In genomic region chr13:46140044-46140443, GRCh38 we compare ENCODE assay signal across 25 cellular contexts. TPM values are rescaled to one million over a fixed set of nuclear protein-coding genes. Genes with fewer than 3 reads are reported as not detected.
DNase-seq lines count a peak whose midpoint lies in the region; ATAC-seq, FAIRE-seq and TF ChIP-seq lines count a peak whose summit lies in the region.
"Had no signal": no experiment of that assay in that cellular context is flagged by ENCODE, and none has a peak within 500 bp of the region (broad histone marks: within the 10 kb centered on the region; RNA-seq: fewer than 3 reads in every experiment).

No MANE protein-coding gene starts in this region.

- H3K27ac Mint-ChIP-seq in activated CD4-positive, alpha-beta T cell treated with anti-CD3 and anti-CD28 coated beads, Interleukin-2, amount 10 ng/mL, durations not matched to agents 24 days and 14 days = peak overlapping the region; percentile 68
- H3K27ac Mint-ChIP-seq in CD4-positive, alpha-beta memory T cell = peak overlapping the region; percentile 81 to 97 (median 86)
- H3K27ac Mint-ChIP-seq in activated T-helper 2 cell treated with anti-CD3 and anti-CD28 coated beads, Interferon-gamma antibody, Interleukin-2, Interleukin-4, amounts not matched to agents 10 μg/mL and 5 μg/mL and 100 μg/mL, durations not matched to agents 14 hours and 24 hours and 36 hours = peak overlapping the region; percentile 62
- H3K27ac Mint-ChIP-seq in naive thymus-derived CD8-positive, alpha-beta T cell = peak overlapping the region; percentile 0 to 92 (median 85)
- H3K27ac Mint-ChIP-seq: HFFc6 had no signal

- TF ChIP-seq CTCF in sigmoid colon (IDR thresholded peaks at IDR 0.05) = no peak

- CTCF ChIA-PET in CD4-positive, alpha-beta memory T cell (lab: Charles Lee; ENCODE audit: partially characterized antibody) = interaction anchor here (1.1 to 7.6 kb wide), 6 partner anchors 13 to 181 kb away, joined by 3 to 51 read pairs (median 4); no protein-coding TSS in a partner anchor

- peaks cover 87% of the 10 kb centered on the region for H3K36me3 ChIP-seq in CD4-positive, alpha-beta memory T cell (ENCODE audit: insufficient read depth, low read length)
- no peaks in the 10 kb centered on the region for H3K36me3 ChIP-seq in sigmoid colon
- H3K36me3 ChIP-seq: breast epithelium, colonic mucosa had no signal

- H3K36me3 Mint-ChIP-seq in activated CD4-positive, alpha-beta T cell treated with anti-CD3 and anti-CD28 coated beads, Interleukin-2, amount 10 ng/mL, durations not matched to agents 24 days and 14 days (ENCODE audit: low read depth) = peaks cover 76% of the 10 kb centered on the region
- H3K36me3 Mint-ChIP-seq in CD4-positive, alpha-beta memory T cell = peaks cover 75 to 91% of the 10 kb centered on the region in 2 donors
- peaks cover 86% of the 10 kb centered on the region for H3K36me3 Mint-ChIP-seq in activated T-helper 2 cell treated with anti-CD3 and anti-CD28 coated beads, Interferon-gamma antibody, Interleukin-2, Interleukin-4, amounts not matched to agents 10 μg/mL and 5 μg/mL and 100 μg/mL, durations not matched to agents 14 hours and 24 hours and 36 hours (ENCODE audit: low read depth)
- H3K36me3 Mint-ChIP-seq in naive thymus-derived CD8-positive, alpha-beta T cell = peaks cover 5 to 98% (median 32%) of the 10 kb centered on the region in 3 donors

- peaks cover 20% of the 10 kb centered on the region for H3K4me1 Mint-ChIP-seq in activated CD4-positive, alpha-beta T cell treated with anti-CD3 and anti-CD28 coated beads, Interleukin-2, amount 10 ng/mL, durations not matched to agents 24 days and 14 days
- peaks cover 25 to 52% (median 29%) of the 10 kb centered on the region in 4 donors for H3K4me1 Mint-ChIP-seq in CD4-positive, alpha-beta memory T cell
- H3K4me1 Mint-ChIP-seq in activated T-helper 2 cell treated with anti-CD3 and anti-CD28 coated beads, Interferon-gamma antibody, Interleukin-2, Interleukin-4, amounts not matched to agents 10 μg/mL and 5 μg/mL and 100 μg/mL, durations not matched to agents 14 hours and 24 hours and 36 hours (ENCODE audit: low read depth) = peaks cover 11% of the 10 kb centered on the region
- peaks cover 13 to 22% (median 16%) of the 10 kb centered on the region in 4 donors for H3K4me1 Mint-ChIP-seq in naive thymus-derived CD8-positive, alpha-beta T cell

- no peak overlapping the region for H3K4me3 Mint-ChIP-seq in activated CD4-positive, alpha-beta T cell treated with anti-CD3 and anti-CD28 coated beads, Interleukin-2, amount 10 ng/mL, durations not matched to agents 24 days and 14 days
- no peak overlapping the region for H3K4me3 Mint-ChIP-seq in CD4-positive, alpha-beta memory T cell
- no peak overlapping the region for H3K4me3 Mint-ChIP-seq in activated T-helper 2 cell treated with anti-CD3 and anti-CD28 coated beads, Interferon-gamma antibody, Interleukin-2, Interleukin-4, amounts not matched to agents 10 μg/mL and 5 μg/mL and 100 μg/mL, durations not matched to agents 14 hours and 24 hours and 36 hours (ENCODE audit: low read depth)
- no peak overlapping the region for H3K4me3 Mint-ChIP-seq in naive thymus-derived CD8-positive, alpha-beta T cell
- H3K4me3 Mint-ChIP-seq: HFFc6 had no signal

- no peaks in the 10 kb centered on the region for H3K27me3 Mint-ChIP-seq in activated CD4-positive, alpha-beta T cell treated with anti-CD3 and anti-CD28 coated beads, Interleukin-2, amount 10 ng/mL, durations not matched to agents 24 days and 14 days
- H3K27me3 Mint-ChIP-seq in CD4-positive, alpha-beta memory T cell = no peaks in the 10 kb centered on the region
- no peaks in the 10 kb centered on the region for H3K27me3 Mint-ChIP-seq in activated T-helper 2 cell treated with anti-CD3 and anti-CD28 coated beads, Interferon-gamma antibody, Interleukin-2, Interleukin-4, amounts not matched to agents 10 μg/mL and 5 μg/mL and 100 μg/mL, durations not matched to agents 14 hours and 24 hours and 36 hours (ENCODE audit: low read depth)
- H3K27me3 Mint-ChIP-seq in naive thymus-derived CD8-positive, alpha-beta T cell = no peaks in the 10 kb centered on the region

- 76 to 86% methylated on average over 2 of the region's 2 CpGs for WGBS in sigmoid colon, 2 donors

- TF ChIP-seq POLR2A in sigmoid colon (IDR thresholded peaks at IDR 0.05) = no peak

- H3K9me3 ChIP-seq in CD4-positive, alpha-beta memory T cell (ENCODE audit: control insufficient read depth in 1 of 2, low read length in 2 of 2) = no peaks in the 10 kb centered on the region
- no peaks in the 10 kb centered on the region for H3K9me3 ChIP-seq in sigmoid colon
- H3K9me3 ChIP-seq: breast epithelium, colonic mucosa, spleen had no signal

- POLR2A ChIA-PET in CD4-positive, alpha-beta memory T cell (lab: Charles Lee; ENCODE audit: partially characterized antibody) = interaction anchor here (0.8 to 1.6 kb wide), 7 partner anchors 9 to 42 kb away, joined by 3 to 6 read pairs (median 4); partner anchors contain the start of gene LCP1
- POLR2A ChIA-PET in naive thymus-derived CD8-positive, alpha-beta T cell (lab: Charles Lee) = interaction anchor here (0.5 kb wide), 1 partner anchor 83 kb away, joined by 3 read pairs; no protein-coding TSS in a partner anchor

- FAIRE-seq in urothelium cell line (lab: Jason Lieb, UNC) = no peak

- H3K9me3 Mint-ChIP-seq in activated CD4-positive, alpha-beta T cell treated with anti-CD3 and anti-CD28 coated beads, Interleukin-2, amount 10 ng/mL, durations not matched to agents 24 days and 14 days = no peaks in the 10 kb centered on the region
- no peaks in the 10 kb centered on the region for H3K9me3 Mint-ChIP-seq in CD4-positive, alpha-beta memory T cell
- no peaks in the 10 kb centered on the region for H3K9me3 Mint-ChIP-seq in activated T-helper 2 cell treated with anti-CD3 and anti-CD28 coated beads, Interferon-gamma antibody, Interleukin-2, Interleukin-4, amounts not matched to agents 10 μg/mL and 5 μg/mL and 100 μg/mL, durations not matched to agents 14 hours and 24 hours and 36 hours
- no peaks in the 10 kb centered on the region for H3K9me3 Mint-ChIP-seq in naive thymus-derived CD8-positive, alpha-beta T cell
- H3K9me3 Mint-ChIP-seq: HFFc6 had no signal

- no peaks in the 10 kb centered on the region for H3K27me3 ChIP-seq in CD4-positive, alpha-beta memory T cell (ENCODE audit: insufficient read depth, low read length)
- H3K27me3 ChIP-seq in sigmoid colon = no peaks in the 10 kb centered on the region
- H3K27me3 ChIP-seq: breast epithelium, colonic mucosa, spleen had no signal

- intact Hi-C loops in activated CD4-positive, alpha-beta T cell treated with anti-CD3 and anti-CD28 coated beads, Interleukin-2, amount 10 ng/mL, durations not matched to agents 24 days and 14 days (cut with micrococcal nuclease) = no loop called here
- intact Hi-C loops in CD4-positive, alpha-beta memory T cell (cut with micrococcal nuclease) = no loop called here
- intact Hi-C loops in activated T-helper 2 cell treated with anti-CD3 and anti-CD28 coated beads, Interferon-gamma antibody, Interleukin-2, Interleukin-4, amounts not matched to agents 10 μg/mL and 5 μg/mL and 100 μg/mL, durations not matched to agents 14 hours and 24 hours and 36 hours (cut with micrococcal nuclease) = loop anchor here (10.0 kb wide), 1 partner anchor 625 kb away; no protein-coding TSS in a partner anchor
- intact Hi-C loops in sigmoid colon (cut with DNase I) = no loop called here

- no peak overlapping the region for H3K4me3 ChIP-seq in CD4-positive, alpha-beta memory T cell (ENCODE audit: low read length in 2 of 2)
- no peak overlapping the region for H3K4me3 ChIP-seq in sigmoid colon
- H3K4me3 ChIP-seq: breast epithelium, colonic mucosa, spleen had no signal

- ATAC-seq in naive thymus-derived CD8-positive, alpha-beta T cell = no peak
- no peak for ATAC-seq in GM18870 (IDR thresholded peaks at IDR 0.05; ENCODE audit: unreplicated experiment)
- ATAC-seq: SK-N-SH treated with all-trans-retinoic acid at 6 μM for 48 hours had no signal

- DNase-seq in activated CD4-positive, alpha-beta T cell treated with anti-CD3 and anti-CD28 coated beads, Interleukin-2, amount 10 ng/mL, durations not matched to agents 24 days and 14 days = no peak
- no peak for DNase-seq in activated CD4-positive, alpha-beta T cell treated with anti-CD3 and anti-CD28 coated beads, Interleukin-2, amount 50 U/mL, for 48 hours
- no peak for DNase-seq in CD4-positive, alpha-beta memory T cell
- no peak for DNase-seq in activated T-helper 2 cell treated with anti-CD3 and anti-CD28 coated beads, Interferon-gamma antibody, Interleukin-2, Interleukin-4, amounts not matched to agents 10 μg/mL and 5 μg/mL and 100 μg/mL, durations not matched to agents 14 hours and 24 hours and 36 hours (ENCODE audit: low spot score)
- DNase-seq in naive thymus-derived CD8-positive, alpha-beta T cell = no peak
- DNase-seq in sigmoid colon (no peak), urothelium cell line (ENCODE audit: low spot score) (no peak)
- DNase-seq: activated CD4-positive, alpha-beta T cell treated with anti-CD3 and anti-CD28 coated beads, Interleukin-2, amount 50 U/mL, for 1 hour; amniotic stem cell; colonic mucosa; glutamatergic neuron; HFFc6; mammary epithelial cell; NCI-H2107; occipital lobe; RPMI8226; spleen; stimulated activated CD4-positive, alpha-beta T cell treated with anti-CD3 and anti-CD28 coated beads, Interleukin-4, amount 100 ng/mL, for 4 hours had no signal

- H3K27ac ChIP-seq in CD4-positive, alpha-beta memory T cell (ENCODE audit: low read depth, low read length) = peak overlapping the region; percentile 39
- no peak overlapping the region for H3K27ac ChIP-seq in sigmoid colon
- H3K27ac ChIP-seq: breast epithelium, colonic mucosa, spleen had no signal

- H3K4me1 ChIP-seq in CD4-positive, alpha-beta memory T cell (ENCODE audit: insufficient read depth, low read length) = peaks cover 14% of the 10 kb centered on the region
- H3K4me1 ChIP-seq in sigmoid colon = no peaks in the 10 kb centered on the region
- H3K4me1 ChIP-seq: breast epithelium, colonic mucosa had no signal

- TF ChIP-seq EP300 in sigmoid colon (IDR thresholded peaks at IDR 0.05) = no peak

RNA-seq across cellular contexts. Expression of gene CPB2, which starts 35.2 kb away (rescaled TPM):
- not detected in 2 replicates for total RNA-seq in activated CD4-positive, alpha-beta T cell treated with anti-CD3 and anti-CD28 coated beads, Interleukin-2, amount 10 ng/mL, durations not matched to agents 24 days and 14 days
- total RNA-seq in CD4-positive, alpha-beta memory T cell = not detected
- not detected for polyA plus RNA-seq in CD4-positive, alpha-beta memory T cell
- not detected in 2 replicates for total RNA-seq in activated T-helper 2 cell treated with anti-CD3 and anti-CD28 coated beads, Interferon-gamma antibody, Interleukin-2, Interleukin-4, amounts not matched to agents 10 μg/mL and 5 μg/mL and 100 μg/mL, durations not matched to agents 14 hours and 24 hours and 36 hours
- not detected for total RNA-seq in naive thymus-derived CD8-positive, alpha-beta T cell
- polyA plus RNA-seq in naive thymus-derived CD8-positive, alpha-beta T cell = under 1 TPM in 1 of 3 donors, not detected in 2; 0.12 TPM
- total RNA-seq in sigmoid colon = not detected
- polyA plus RNA-seq in sigmoid colon = not detected
- total RNA-seq: breast epithelium, HFFc6, M059J, mammary epithelial cell, NCI-H460, occipital lobe, spleen, ureter had no signal
- polyA plus RNA-seq: BJ, mammary epithelial cell, spleen had no signal

RNA-seq across cellular contexts. Expression of gene LCP1, which starts 41.9 kb away (rescaled TPM):
- 758 and 792 TPM in 2 replicates for total RNA-seq in activated CD4-positive, alpha-beta T cell treated with anti-CD3 and anti-CD28 coated beads, Interleukin-2, amount 10 ng/mL, durations not matched to agents 24 days and 14 days
- total RNA-seq in CD4-positive, alpha-beta memory T cell = 100 to 1,000 TPM; 466 to 497 TPM
- 1,000 to 10,000 TPM; 1,169 to 1,658 TPM for polyA plus RNA-seq in CD4-positive, alpha-beta memory T cell
- 738 and 741 TPM in 2 replicates for total RNA-seq in activated T-helper 2 cell treated with anti-CD3 and anti-CD28 coated beads, Interferon-gamma antibody, Interleukin-2, Interleukin-4, amounts not matched to agents 10 μg/mL and 5 μg/mL and 100 μg/mL, durations not matched to agents 14 hours and 24 hours and 36 hours
- 100 to 1,000 TPM; 391 to 409 TPM for total RNA-seq in naive thymus-derived CD8-positive, alpha-beta T cell
- polyA plus RNA-seq in naive thymus-derived CD8-positive, alpha-beta T cell = 1,000 to 10,000 TPM in 1 of 3 donors, 100 to 1,000 TPM in 2; 834 to 1,034 (median 852) TPM
- 10 to 100 TPM in 3 of 4 donors, 1 to 10 TPM in 1; 10.0 to 42.6 (median 29.8) TPM for total RNA-seq in sigmoid colon
- 100 to 1,000 TPM in 1 of 3 donors, 10 to 100 TPM in 2; 13.4 to 112 (median 15.6) TPM for polyA plus RNA-seq in sigmoid colon

Comparison
In these comparisons a context has a peak if more than half of its experiments do, and no peak if none do; other contexts are left out.
1. RNA of gene LCP1, which starts 41.9 kb away (total RNA-seq): 758 to 792 TPM in activated CD4-positive, alpha-beta T cell treated with anti-CD3 and anti-CD28 coated beads, Interleukin-2, amount 10 ng/mL, durations not matched to agents 24 days and 14 days, 738 to 741 TPM in activated T-helper 2 cell treated with anti-CD3 and anti-CD28 coated beads, Interferon-gamma antibody, Interleukin-2, Interleukin-4, amounts not matched to agents 10 μg/mL and 5 μg/mL and 100 μg/mL, durations not matched to agents 14 hours and 24 hours and 36 hours, 466 to 497 TPM in CD4-positive, alpha-beta memory T cell and 391 to 409 TPM in naive thymus-derived CD8-positive, alpha-beta T cell; 10.0 to 42.6 TPM in sigmoid colon; every median in the first group is over 4 times any median in the second.
2. Peak in every context shown above with its lines, with median percentiles within 50 percentile points of each other: H3K27ac Mint-ChIP-seq.